22 cellular contexts compared by ENCODE assay signal in the genomic region with DNA sequence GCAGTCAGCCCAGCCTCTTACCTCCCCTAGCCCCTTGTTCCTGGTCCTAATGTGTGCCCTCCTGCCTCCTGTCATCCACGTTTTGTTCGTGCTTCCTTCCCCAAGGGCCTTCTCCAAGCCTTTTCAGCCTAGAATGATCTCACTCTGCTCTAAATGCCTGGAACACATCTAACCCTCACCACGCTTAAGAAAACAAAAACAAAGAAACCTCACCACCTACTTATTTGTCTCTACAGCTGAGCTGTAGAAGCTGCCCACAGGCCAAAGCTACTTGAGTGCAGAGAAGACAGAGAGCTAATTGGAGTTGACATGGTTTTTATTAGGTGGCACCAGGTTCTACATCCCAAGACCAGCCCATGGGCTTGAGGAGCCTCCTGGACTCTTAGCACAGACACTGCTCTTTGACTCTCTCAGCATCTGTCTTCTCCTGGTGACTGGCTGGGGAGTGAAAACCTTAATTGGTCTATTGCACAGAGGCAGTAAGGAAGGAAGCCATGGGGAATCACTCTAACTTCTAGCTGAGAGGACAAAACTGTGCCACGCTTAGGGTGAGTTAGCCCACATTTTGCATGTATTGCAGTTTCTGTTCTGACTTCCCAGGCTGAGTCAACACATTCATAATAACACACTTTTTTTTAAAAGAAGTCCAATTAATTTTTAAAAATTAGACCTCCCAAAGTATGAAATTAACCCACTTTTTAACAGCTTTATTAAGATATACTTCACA. TPM values are rescaled to one million over a fixed set of nuclear protein-coding genes. Genes with fewer than 3 reads are reported as not detected.
DNase-seq lines count a peak whose midpoint lies in the region; ATAC-seq, FAIRE-seq and TF ChIP-seq lines count a peak whose summit lies in the region.
"Had no signal": no experiment of that assay in that cellular context is flagged by ENCODE, and none has a peak within 500 bp of the region (broad histone marks: within the 10 kb centered on the region; RNA-seq: fewer than 3 reads in every experiment).

No MANE protein-coding gene starts in this region.

- H3K9me3 Mint-ChIP-seq in naive thymus-derived CD4-positive, alpha-beta T cell, result peaks cover 0 to 2% (median 0%) of the 10 kb centered on the region in 11 donors
- H3K9me3 Mint-ChIP-seq in osteocyte (ENCODE audit: unreplicated experiment), result no peaks in the 10 kb centered on the region
- H3K9me3 Mint-ChIP-seq: CD8-positive, alpha-beta memory T cell; H9 had no signal

- BruUV-seq in GM12878 (replicated peaks; lab: Mats Ljungman, UMichigan), result no TSS peak

- FAIRE-seq in GM19239 (lab: Jason Lieb, UNC), result peak; percentile 28
- FAIRE-seq in GM12878 (lab: Jason Lieb, UNC), result no peak
- FAIRE-seq: A549, D721Med, HepG2 had no signal

- H3K27me3 ChIP-seq in KMS-11 (ENCODE audit: insufficient read depth, low read depth) (no peaks in the 10 kb centered on the region), GM12878 (replicated peaks in 1 of 2; ENCODE audit: control insufficient read depth in 2 of 2, insufficient read depth in 2 of 2, low read length in 1 of 2) (no peaks in the 10 kb centered on the region)
- no peaks in the 10 kb centered on the region for H3K27me3 ChIP-seq in naive thymus-derived CD4-positive, alpha-beta T cell (ENCODE audit: control insufficient read depth in 2 of 2, insufficient read depth in 2 of 2, low read length in 2 of 2)
- H3K27me3 ChIP-seq: Peyer's patch had no signal

- peak overlapping the region; percentile 53; the same call in 1 of the 2 replicates for H2AFZ ChIP-seq in KMS-11 (ENCODE audit: low read depth)
- H2AFZ ChIP-seq in GM12878 (ENCODE audit: control insufficient read depth, low read depth, low read length), result no peak overlapping the region

- POLR2A ChIA-PET in GM12878 (lab: Charles Lee), result no interaction called here
- POLR2A ChIA-PET in naive thymus-derived CD4-positive, alpha-beta T cell (lab: Charles Lee), result no interaction called here

- H3K4me3 ChIP-seq in KMS-11 (IDR thresholded peaks at IDR 0.05; ENCODE audit: insufficient read depth, low read depth, low read length) (no peak overlapping the region), GM12878 (no peak overlapping the region)
- H3K4me3 ChIP-seq in naive thymus-derived CD4-positive, alpha-beta T cell (ENCODE audit: low read length), result no peak overlapping the region
- H3K4me3 ChIP-seq: A549; BLaER1 treated with 17β-estradiol and CSF1 and Interleukin-3, amounts not matched to agents 10 nM and 100 nM; Peyer's patch had no signal

- no peak overlapping the region for H3K27ac Mint-ChIP-seq in naive thymus-derived CD4-positive, alpha-beta T cell
- no peak overlapping the region for H3K27ac Mint-ChIP-seq in osteocyte (ENCODE audit: unreplicated experiment)

- H3K9ac ChIP-seq in KMS-11 (peak overlapping the region; percentile 11; the same call in 1 of the 2 replicates), GM12878 (ENCODE audit: control insufficient read depth, insufficient read depth, low read length) (no peak overlapping the region)

- DNase-seq in GM19239 (ENCODE audit: insufficient read length, low spot score) (no peak), GM12878 (ENCODE audit: low read depth, low spot score) (peak; percentile 8), sciatic nerve (ENCODE audit: low spot score) (no peak), AG08395 (ENCODE audit: low spot score) (no peak), osteocyte (ENCODE audit: extremely low spot score, unreplicated experiment) (no peak)
- DNase-seq in naive thymus-derived CD4-positive, alpha-beta T cell, result no peak
- DNase-seq: CD8-positive, alpha-beta memory T cell; H9; KBM-7; NCI-H1436; NCI-H2029 treated with DMSO at 0.1 percent for 48 hours; NCI-H2171; NCI-H446; NCI-H526 treated with DMSO at 0.1 percent for 48 hours; Peyer's patch; Right ventricle myocardium superior; SW 1271 had no signal

- SMC1A ChIA-PET in GM12878 (lab: Charles Lee; ENCODE audit: uncharacterized antibody, unreplicated experiment), result interaction anchor here (0.7 to 1.0 kb wide), 2 partner anchors 16 to 121 kb away, joined by 3 read pairs; no protein-coding TSS in a partner anchor

- H3K27ac ChIP-seq in KMS-11, result peak overlapping the region; percentile 78
- no peak overlapping the region for H3K27ac ChIP-seq in GM12878 (ENCODE audit: control insufficient read depth, insufficient read depth)
- no peak overlapping the region for H3K27ac ChIP-seq in naive thymus-derived CD4-positive, alpha-beta T cell (ENCODE audit: low read depth, low read length)
- H3K27ac ChIP-seq: A549, Peyer's patch had no signal

- intact Hi-C loops in GM12878 (cut with micrococcal nuclease; ENCODE audit: unreplicated experiment), result no loop called here
- intact Hi-C loops in sciatic nerve (cut with DNase I), result no loop called here
- intact Hi-C loops in naive thymus-derived CD4-positive, alpha-beta T cell (cut with micrococcal nuclease), result no loop called here

- H3K4me2 ChIP-seq in KMS-11 (peak overlapping the region; percentile 71), GM12878 (ENCODE audit: control insufficient read depth, insufficient read depth) (no peak overlapping the region)
- H3K4me2 ChIP-seq: A549 had no signal

- WGBS in GM12878 (ENCODE audit: insufficient coverage, insufficient replicate concordance, low lambda C conversion rate, missing lambda C conversion rate), result 32% methylated on average over 4 of the region's 4 CpGs

- no peaks in the 10 kb centered on the region for H4K20me1 ChIP-seq in KMS-11 (ENCODE audit: insufficient read depth)
- H4K20me1 ChIP-seq in GM12878 (ENCODE audit: control insufficient read depth, insufficient read depth), result no peaks in the 10 kb centered on the region; the same call in 1 of the 2 replicates
- H4K20me1 ChIP-seq: BLaER1 treated with 17β-estradiol and CSF1 and Interleukin-3, amounts not matched to agents 10 nM and 100 nM had no signal

- H3K79me2 ChIP-seq in KMS-11 (ENCODE audit: insufficient read depth, low read depth), result no peaks in the 10 kb centered on the region
- H3K79me2 ChIP-seq in GM12878 (ENCODE audit: control insufficient read depth, insufficient read depth, low read length), result no peaks in the 10 kb centered on the region

- TF ChIP-seq POLR2A in GM12878 (IDR thresholded peaks at IDR 0.05; ENCODE audit: low read depth, low read length), result no peak

- CTCF ChIA-PET in GM12878 (lab: Yijun Ruan, JAX), result interaction anchor here (1.2 to 1.4 kb wide), 2 partner anchors 10 to 17 kb away, joined by 3 to 4 read pairs; no protein-coding TSS in a partner anchor
- CTCF ChIA-PET in naive thymus-derived CD4-positive, alpha-beta T cell (lab: Charles Lee), result no interaction called here

- TF ChIP-seq EP300 in GM12878 (IDR thresholded peaks at IDR 0.05; ENCODE audit: borderline replicate concordance in 1 of 2, control insufficient read depth in 1 of 2, low read depth in 2 of 2, low read length in 2 of 2), result no peak

- no peaks in the 10 kb centered on the region for H3K36me3 Mint-ChIP-seq in naive thymus-derived CD4-positive, alpha-beta T cell
- H3K36me3 Mint-ChIP-seq in osteocyte (ENCODE audit: unreplicated experiment), result no peaks in the 10 kb centered on the region

- H3K4me1 Mint-ChIP-seq in naive thymus-derived CD4-positive, alpha-beta T cell, result peaks cover 0 to 4% (median 0%) of the 10 kb centered on the region in 7 donors
- peaks cover 5% of the 10 kb centered on the region for H3K4me1 Mint-ChIP-seq in osteocyte (ENCODE audit: unreplicated experiment)
- H3K4me1 Mint-ChIP-seq: CD8-positive, alpha-beta memory T cell; H9 had no signal

- TF ChIP-seq CTCF in KMS-11 (conservative IDR thresholded peaks at IDR 0.05; ENCODE audit: low read depth, low read length) (no peak), GM12878 (IDR thresholded peaks at IDR 0.05 in 2 of 3, conservative IDR thresholded peaks at IDR 0.05 in 1 of 3; ENCODE audit: control insufficient read depth in 2 of 3, extremely low read depth in 1 of 3, insufficient read depth in 1 of 3, low read depth in 3 of 3, low read length in 3 of 3) (no peak), osteocyte (IDR thresholded peaks at IDR 0.05) (no peak)

- no peaks in the 10 kb centered on the region for H3K27me3 Mint-ChIP-seq in naive thymus-derived CD4-positive, alpha-beta T cell
- peaks cover 22% of the 10 kb centered on the region for H3K27me3 Mint-ChIP-seq in osteocyte (ENCODE audit: unreplicated experiment)

- TF ChIP-seq RAD21 in GM12878 (IDR thresholded peaks at IDR 0.05; ENCODE audit: insufficient read depth, low read depth, low read length), result no peak

- H3K4me1 ChIP-seq in KMS-11 (ENCODE audit: low read depth, poor library complexity, severe bottlenecking) (peaks cover 46% of the 10 kb centered on the region), GM12878 (ENCODE audit: control insufficient read depth, insufficient read depth, low read length) (no peaks in the 10 kb centered on the region)
- H3K4me1 ChIP-seq in naive thymus-derived CD4-positive, alpha-beta T cell (ENCODE audit: control insufficient read depth in 2 of 2, insufficient read depth in 2 of 2, low read length in 2 of 2), result no peaks in the 10 kb centered on the region
- H3K4me1 ChIP-seq: A549, Peyer's patch had no signal

- no peaks in the 10 kb centered on the region for H3K9me3 ChIP-seq in GM12878 (replicated peaks; ENCODE audit: control insufficient read depth, insufficient read depth, low read length)
- no peaks in the 10 kb centered on the region for H3K9me3 ChIP-seq in naive thymus-derived CD4-positive, alpha-beta T cell (ENCODE audit: control insufficient read depth in 2 of 3, low read length in 3 of 3)
- H3K9me3 ChIP-seq: A549, Peyer's patch had no signal

- ATAC-seq in GM12878, result peak; percentile 36; the same call in 1 of the 3 replicates
- ATAC-seq in sciatic nerve, result peak; percentile 26
- no peak for ATAC-seq in naive thymus-derived CD4-positive, alpha-beta T cell
- ATAC-seq: A549, HepG2 had no signal

- H3K36me3 ChIP-seq in KMS-11 (ENCODE audit: insufficient read depth) (no peaks in the 10 kb centered on the region), GM12878 (ENCODE audit: control insufficient read depth in 2 of 2, insufficient read depth in 2 of 2, low read length in 1 of 2) (no peaks in the 10 kb centered on the region)
- no peaks in the 10 kb centered on the region for H3K36me3 ChIP-seq in naive thymus-derived CD4-positive, alpha-beta T cell (ENCODE audit: control insufficient read depth in 2 of 3, insufficient read depth in 3 of 3, low read length in 3 of 3)
- H3K36me3 ChIP-seq: BLaER1 treated with 17β-estradiol and CSF1 and Interleukin-3, amounts not matched to agents 10 nM and 100 nM; Peyer's patch had no signal

- in situ Hi-C loops in GM12878 (cut with MboI), result no loop called here

- no peak overlapping the region for H3K4me3 Mint-ChIP-seq in naive thymus-derived CD4-positive, alpha-beta T cell
- no peak overlapping the region for H3K4me3 Mint-ChIP-seq in osteocyte (ENCODE audit: unreplicated experiment)
- H3K4me3 Mint-ChIP-seq: CD8-positive, alpha-beta memory T cell; H9 had no signal

- RAD21 ChIA-PET in GM12878 (lab: Charles Lee; ENCODE audit: unreplicated experiment), result no interaction called here

RNA-seq across cellular contexts. Expression of a gene that starts 52.3 kb away (rescaled TPM):
- total RNA-seq in GM12878 (2013; cell fraction: nucleolus; rRNA removed), result 110 and 113 TPM in 2 replicates
- total RNA-seq in GM12878 (2014; rRNA removed) (21.9 and 24.8 TPM in 2 replicates), GM12878 (2014; rRNA removed; fragmentation: Illumina TruSeq; extraction: Trizol) (22.0 and 22.7 TPM in 2 replicates), GM12878 (2021) (21.1 and 21.9 TPM in 2 replicates), sciatic nerve (18.7 TPM), osteocyte (9.6 TPM in 2 replicates)
- 12.1 TPM for polyA plus RNA-seq in GM12878 (2011; ENCODE audit: low read depth)
- polyA plus RNA-seq in GM12878 (2011; rRNA removed) (54.6 and 70.5 TPM in 2 replicates), GM12878 (2014; fragmentation: Illumina TruSeq; extraction: Trizol) (20.4 and 23.8 TPM in 2 replicates), GM12878 (2014; fragmentation: Nextera tagmentation; extraction: Ambion mirVana) (1 to 10 TPM; 4.2 to 6.4 TPM), GM12878 (2014; rRNA removed) (15.9 and 17.8 TPM in 2 replicates), GM12878 (2016; fragmentation: Nextera tagmentation; extraction: Ambion mirVana) (10 to 100 TPM; 40.5 to 41.3 TPM)
- 32.3 and 43.6 TPM in 2 replicates for polyA plus RNA-seq in GM12878 (2011; cell fraction: cytosol; rRNA removed)
- polyA plus RNA-seq in GM12878 (2011; cell fraction: nucleus; rRNA removed), result 20.0 and 22.2 TPM in 2 replicates
- 14.1 and 21.7 TPM in 2 replicates for polyA plus RNA-seq in GM12878 (2012)
- polyA minus RNA-seq in GM12878 (2011; rRNA and poly(A)+ RNA removed), result 78.1 and 97.3 TPM in 2 replicates
- 23.9 and 28.0 TPM in 2 replicates for polyA minus RNA-seq in GM12878 (2011; cell fraction: cytosol; rRNA and poly(A)+ RNA removed)
- polyA minus RNA-seq in GM12878 (2011; cell fraction: nucleus; rRNA and poly(A)+ RNA removed), result 16.0 and 22.0 TPM in 2 replicates
- total RNA-seq in naive thymus-derived CD4-positive, alpha-beta T cell, result 10 to 100 TPM; 17.4 to 29.4 (median 28.5) TPM
- 10 to 100 TPM; 40.0 to 44.1 TPM for polyA plus RNA-seq in naive thymus-derived CD4-positive, alpha-beta T cell

RNA-seq across cellular contexts. Expression of a gene that starts 52.4 kb away (rescaled TPM):
- total RNA-seq in GM12878 (2013; cell fraction: nucleolus; rRNA removed), result not detected in 2 replicates
- total RNA-seq in GM12878 (2014; rRNA removed), result not detected in 2 replicates
- not detected in 2 replicates for total RNA-seq in GM12878 (2014; rRNA removed; fragmentation: Illumina TruSeq; extraction: Trizol)
- not detected in 2 replicates for total RNA-seq in GM12878 (2021)
- not detected for polyA plus RNA-seq in GM12878 (2011; ENCODE audit: low read depth)
- polyA plus RNA-seq in GM12878 (2011; rRNA removed), result not detected in 2 replicates
- polyA plus RNA-seq in GM12878 (2011; cell fraction: cytosol; rRNA removed), result not detected in 2 replicates
- not detected in 2 replicates for polyA plus RNA-seq in GM12878 (2011; cell fraction: nucleus; rRNA removed)
- not detected in 2 replicates for polyA plus RNA-seq in GM12878 (2012)
- not detected in 2 replicates for polyA plus RNA-seq in GM12878 (2014; fragmentation: Illumina TruSeq; extraction: Trizol)
- polyA plus RNA-seq in GM12878 (2014; fragmentation: Nextera tagmentation; extraction: Ambion mirVana), result not detected
- not detected in 2 replicates for polyA plus RNA-seq in GM12878 (2014; rRNA removed)
- not detected for polyA plus RNA-seq in GM12878 (2016; fragmentation: Nextera tagmentation; extraction: Ambion mirVana)
- polyA minus RNA-seq in GM12878 (2011; rRNA and poly(A)+ RNA removed), result not detected in 2 replicates
- polyA minus RNA-seq in GM12878 (2011; cell fraction: cytosol; rRNA and poly(A)+ RNA removed), result not detected in 2 replicates
- not detected in 2 replicates for polyA minus RNA-seq in GM12878 (2011; cell fraction: nucleus; rRNA and poly(A)+ RNA removed)
- total RNA-seq in sciatic nerve, result not detected
- total RNA-seq in naive thymus-derived CD4-positive, alpha-beta T cell, result not detected
- not detected for polyA plus RNA-seq in naive thymus-derived CD4-positive, alpha-beta T cell
- not detected in 2 replicates for total RNA-seq in osteocyte
- total RNA-seq: CD8-positive, alpha-beta memory T cell; H9; HepG2; Right ventricle myocardium superior had no signal
- polyA plus RNA-seq: A549, HepG2 had no signal
